Comparison of ENCODE assay signal across 8 cellular contexts in genomic region chr21:14383596-14384210, GRCh38. TPM values are rescaled to one million over a fixed set of nuclear protein-coding genes. Genes with fewer than 3 reads are reported as not detected.
DNase-seq lines count a peak whose midpoint lies in the region; ATAC-seq and TF ChIP-seq lines count a peak whose summit lies in the region.

No MANE protein-coding gene starts in this region.

- H3K4me3 ChIP-seq in HUES48 (ENCODE audit: low read depth, low read length) = peak overlapping the region; percentile 92
- peak overlapping the region; percentile 49 for H3K4me3 ChIP-seq in cardiac muscle cell
- peak overlapping the region; percentile 83 for H3K4me3 ChIP-seq in rectal smooth muscle tissue (ENCODE audit: low read length)

- CTCF ChIA-PET in activated CD8-positive, alpha-beta T cell treated with anti-CD3 and anti-CD28 coated beads, Interleukin-2, amount 10 ng/mL, durations not matched to agents 7 days and 5 days (lab: Charles Lee) = interaction anchor here (2.9 kb wide), 1 partner anchor 354 kb away, joined by 14 read pairs; no protein-coding TSS in a partner anchor

- DNase-seq in NCI-H2107 treated with DMSO at 0.1 percent for 48 hours (lab: John Stamatoyannopoulos, UW; ENCODE audit: unreplicated experiment) (peak; percentile 50), NCI-H2107 (lab: John Stamatoyannopoulos, UW) (no peak), cardiac muscle cell (ENCODE audit: low read depth in 1 of 2, low spot score in 1 of 2) (no peak), NAMALWA (ENCODE audit: low spot score) (no peak)
- DNase-seq in activated CD8-positive, alpha-beta T cell treated with anti-CD3 and anti-CD28 coated beads, Interleukin-2, amount 10 ng/mL, durations not matched to agents 7 days and 5 days = no peak

- no peaks in the 10 kb centered on the region for H3K9me3 Mint-ChIP-seq in activated CD8-positive, alpha-beta T cell treated with anti-CD3 and anti-CD28 coated beads, Interleukin-2, amount 10 ng/mL, durations not matched to agents 7 days and 5 days (ENCODE audit: insufficient read depth)

- peak overlapping the region; percentile 99 for H3K4me3 Mint-ChIP-seq in activated CD8-positive, alpha-beta T cell treated with anti-CD3 and anti-CD28 coated beads, Interleukin-2, amount 10 ng/mL, durations not matched to agents 7 days and 5 days

- H3K36me3 ChIP-seq in HUES48 (ENCODE audit: control insufficient read depth, insufficient read depth, low read length) (peaks cover 16% of the 10 kb centered on the region), cardiac muscle cell (peaks cover 3% of the 10 kb centered on the region), rectal smooth muscle tissue (ENCODE audit: control insufficient read depth, insufficient read depth, low read length) (no peaks in the 10 kb centered on the region)

- H3K9me3 ChIP-seq in HUES48 (ENCODE audit: control insufficient read depth, insufficient read depth, low read length) (no peaks in the 10 kb centered on the region), cardiac muscle cell (ENCODE audit: low read depth) (no peaks in the 10 kb centered on the region)

- peak overlapping the region; percentile 98 for H3K27ac Mint-ChIP-seq in activated CD8-positive, alpha-beta T cell treated with anti-CD3 and anti-CD28 coated beads, Interleukin-2, amount 10 ng/mL, durations not matched to agents 7 days and 5 days

- H3K27ac ChIP-seq in HUES48 (ENCODE audit: low read depth, low read length) = peak overlapping the region; percentile 85
- peak overlapping the region; percentile 94 for H3K27ac ChIP-seq in cardiac muscle cell
- peak overlapping the region; percentile 91 for H3K27ac ChIP-seq in rectal smooth muscle tissue (ENCODE audit: low read depth, low read length)

- peaks cover 10% of the 10 kb centered on the region for H3K36me3 Mint-ChIP-seq in activated CD8-positive, alpha-beta T cell treated with anti-CD3 and anti-CD28 coated beads, Interleukin-2, amount 10 ng/mL, durations not matched to agents 7 days and 5 days (ENCODE audit: low read depth)

- peak; percentile 17 for ATAC-seq in GM21576 (IDR thresholded peaks at IDR 0.05; ENCODE audit: unreplicated experiment)
- peak; percentile 45 for ATAC-seq in activated CD8-positive, alpha-beta T cell treated with anti-CD3 and anti-CD28 coated beads, Interleukin-2, amount 10 ng/mL, durations not matched to agents 7 days and 5 days

- H3K4me1 Mint-ChIP-seq in activated CD8-positive, alpha-beta T cell treated with anti-CD3 and anti-CD28 coated beads, Interleukin-2, amount 10 ng/mL, durations not matched to agents 7 days and 5 days (ENCODE audit: low read depth) = peaks cover 34% of the 10 kb centered on the region

- H3K27me3 Mint-ChIP-seq in activated CD8-positive, alpha-beta T cell treated with anti-CD3 and anti-CD28 coated beads, Interleukin-2, amount 10 ng/mL, durations not matched to agents 7 days and 5 days (ENCODE audit: low read depth) = peaks cover 2% of the 10 kb centered on the region

- POLR2A ChIA-PET in activated CD8-positive, alpha-beta T cell treated with anti-CD3 and anti-CD28 coated beads, Interleukin-2, amount 10 ng/mL, durations not matched to agents 7 days and 5 days (lab: Charles Lee) = interaction anchor here (0.6 to 3.0 kb wide), 14 partner anchors 8 to 1350 kb away, joined by 3 to 25 read pairs (median 3); partner anchors contain the start of gene NRIP1

- H3K27me3 ChIP-seq in HUES48 (ENCODE audit: control insufficient read depth, insufficient read depth, low read length) (no peaks in the 10 kb centered on the region), cardiac muscle cell (no peaks in the 10 kb centered on the region), rectal smooth muscle tissue (ENCODE audit: control insufficient read depth, insufficient read depth, low read length) (no peaks in the 10 kb centered on the region)

- peak overlapping the region; percentile 62 for H3K9ac ChIP-seq in HUES48 (ENCODE audit: low read depth, low read length)
- peak overlapping the region; percentile 68 for H3K9ac ChIP-seq in rectal smooth muscle tissue (ENCODE audit: low read length)

- no peak for TF ChIP-seq CTCF in cardiac muscle cell (IDR thresholded peaks at IDR 0.05; ENCODE audit: low read depth, low read length)

- H3K4me1 ChIP-seq in HUES48 (ENCODE audit: control insufficient read depth, insufficient read depth, low read length) (peaks cover 16% of the 10 kb centered on the region), cardiac muscle cell (ENCODE audit: low read depth) (peaks cover 20% of the 10 kb centered on the region), rectal smooth muscle tissue (ENCODE audit: control insufficient read depth, insufficient read depth, low read length) (peaks cover 18% of the 10 kb centered on the region)

RNA-seq across cellular contexts. Expression of gene HSPA13, which starts 0.8 kb away (rescaled TPM):
- 10 to 100 TPM; 26.0 to 30.4 TPM for total RNA-seq in activated CD8-positive, alpha-beta T cell treated with anti-CD3 and anti-CD28 coated beads, Interleukin-2, amount 10 ng/mL, durations not matched to agents 7 days and 5 days
- total RNA-seq in cardiac muscle cell = 28.0 and 29.8 TPM in 2 replicates
- polyA plus RNA-seq in cardiac muscle cell = 29.4 and 31.4 TPM in 2 replicates
